In genomic region chr7:139476891-139477290, GRCh38 we compare ENCODE assay signal across 25 cellular contexts. TPM values are rescaled to one million over a fixed set of nuclear protein-coding genes. Genes with fewer than 3 reads are reported as not detected.
"Had no signal": no experiment of that assay in that cellular context is flagged by ENCODE, and none has a peak within 500 bp of the region (broad histone marks: within the 10 kb centered on the region; RNA-seq: fewer than 3 reads in every experiment).

No MANE protein-coding gene starts in this region.

- H3K4me3 ChIP-seq: colonic mucosa, coronary artery, dorsolateral prefrontal cortex, esophagus muscularis mucosa, esophagus squamous epithelium, gastrocnemius medialis, gastroesophageal sphincter, heart left ventricle, heart right ventricle had no signal

- H3K27ac ChIP-seq: colonic mucosa, coronary artery, dorsolateral prefrontal cortex, epithelial cell of prostate, esophagus muscularis mucosa, esophagus squamous epithelium, foreskin keratinocyte, gastrocnemius medialis, gastroesophageal sphincter, heart left ventricle, heart right ventricle had no signal

- DNase-seq: colonic mucosa; cortex of kidney; dermis blood vessel endothelial cell; dorsolateral prefrontal cortex; effector CD4-positive, alpha-beta T cell; effector CD8-positive, alpha-beta T cell; effector memory CD4-positive, alpha-beta T cell; effector memory CD8-positive, alpha-beta T cell; endodermal cell; erythroblast; esophagus squamous epithelium; foreskin fibroblast; foreskin melanocyte; gastrocnemius medialis; glutamatergic neuron; head of caudate nucleus; heart left ventricle; heart right ventricle had no signal

- H3K9me3 ChIP-seq: colonic mucosa, gastrocnemius medialis had no signal

- H3K36me3 ChIP-seq: colonic mucosa, esophagus muscularis mucosa, gastrocnemius medialis, gastroesophageal sphincter, heart left ventricle, heart right ventricle had no signal

- H3K4me1 ChIP-seq: colonic mucosa, foreskin keratinocyte, gastroesophageal sphincter, heart left ventricle, heart right ventricle had no signal

RNA-seq across cellular contexts. Expression of gene KLRG2, which starts 6.6 kb away (rescaled TPM):
- polyA plus RNA-seq: endothelial cell of umbilical vein, fibroblast of lung, heart left ventricle, heart right ventricle had no signal

RNA-seq across cellular contexts. Expression of gene CLEC2L, which starts 46.6 kb away (rescaled TPM):
- polyA plus RNA-seq: endothelial cell of umbilical vein, fibroblast of lung, foreskin keratinocyte, heart left ventricle had no signal
